In genomic region chrX:57925806-57926205, GRCh38 we compare ENCODE assay signal across 25 cellular contexts.
"Had no signal": no experiment of that assay in that cellular context is flagged by ENCODE, and none has a peak within 500 bp of the region (broad histone marks: within the 10 kb centered on the region; RNA-seq: fewer than 3 reads in every experiment).

No MANE protein-coding gene starts in this region.

- H3K36me3 Mint-ChIP-seq: IgD-negative memory B cell had no signal

- FAIRE-seq: HTR-8/SVneo, K562, RCC 7860 had no signal

- H3K27me3 ChIP-seq: SJSA1 had no signal

- H3K9me3 Mint-ChIP-seq: IgD-negative memory B cell had no signal

- DNase-seq: Kasumi-1, MM.1S, NCI-H1048, NCI-H1105, NCI-H1417, NCI-H1436 treated with DMSO at 0.1 percent for 48 hours, NCI-H187, NCI-H2029, NCI-H2081 treated with DMSO at 0.1 percent for 48 hours, NCI-H2171, NCI-H226, NCI-H446, NCI-H510A, NCI-H524 treated with DMSO at 0.1 percent for 48 hours, NCI-H69, NCI-H774, Right ventricle myocardium superior, RPMI8226, SIG-M5 had no signal

- H3K4me3 Mint-ChIP-seq: IgD-negative memory B cell had no signal

- ATAC-seq: K562 had no signal

- H3K4me3 ChIP-seq: K562, SJSA1, SK-N-MC had no signal

- H3K27ac Mint-ChIP-seq: IgD-negative memory B cell had no signal

- H3K36me3 ChIP-seq: SJSA1 had no signal
